Comparison of ENCODE assay signal across 20 cellular contexts in genomic region chr10:43249151-43249961, GRCh38. TPM values are rescaled to one million over a fixed set of nuclear protein-coding genes. Genes with fewer than 3 reads are reported as not detected.
DNase-seq lines count a peak whose midpoint lies in the region; ATAC-seq, FAIRE-seq and TF ChIP-seq lines count a peak whose summit lies in the region.
"Had no signal": no experiment of that assay in that cellular context is flagged by ENCODE, and none has a peak within 500 bp of the region (broad histone marks: within the 10 kb centered on the region; RNA-seq: fewer than 3 reads in every experiment).

No MANE protein-coding gene starts in this region.

- H3K23ac ChIP-seq in neuronal stem cell (ENCODE audit: low read depth, low read length, poor library complexity) = no peak overlapping the region

- TF ChIP-seq CTCF in right lobe of liver (IDR thresholded peaks at IDR 0.05) (no peak), HepG2 (CRISPR knock-in tag; IDR thresholded peaks at IDR 0.05) (no peak), foreskin fibroblast (IDR thresholded peaks at IDR 0.05; ENCODE audit: low read depth, low read length) (no peak)

- in situ Hi-C loops in HepG2 (cut with HindIII; ENCODE audit: extremely low pct_ligation_motif_present, low pct_unique_long_range_greater_than_20kb) = no loop called here

- no TSS peak for BruUV-seq in HepG2 (replicated peaks; lab: Mats Ljungman, UMichigan)

- no peak overlapping the region for H3K9ac ChIP-seq in HepG2 (ENCODE audit: insufficient read depth, low read depth, low read length)
- H3K9ac ChIP-seq in neuronal stem cell (ENCODE audit: low read depth, low read length, poor library complexity) = no peak overlapping the region
- H3K9ac ChIP-seq: GM23248 had no signal

- no peak for TF ChIP-seq EP300 in HepG2 (IDR thresholded peaks at IDR 0.05; ENCODE audit: low read depth in 2 of 2, low read length in 2 of 2)
- TF ChIP-seq EP300 in HepG2 (CRISPR knock-in tag; IDR thresholded peaks at IDR 0.05; ENCODE audit: borderline replicate concordance) = no peak

- no peaks in the 10 kb centered on the region for H3K36me3 Mint-ChIP-seq in effector memory CD8-positive, alpha-beta T cell (ENCODE audit: insufficient read depth)
- H3K36me3 Mint-ChIP-seq: activated naive CD4-positive, alpha-beta T cell treated with anti-CD3 and anti-CD28 coated beads, Interleukin-2, amount 50 U/mL, for 24 hours; memory B cell; T-cell had no signal

- peak overlapping the region; percentile 76 for H3K4ac ChIP-seq in neuronal stem cell (ENCODE audit: low read length)

- H2BK12ac ChIP-seq in neuronal stem cell (ENCODE audit: low read length) = no peak overlapping the region

- H3K27me3 Mint-ChIP-seq in effector memory CD8-positive, alpha-beta T cell = no peaks in the 10 kb centered on the region
- H3K27me3 Mint-ChIP-seq: activated naive CD4-positive, alpha-beta T cell treated with anti-CD3 and anti-CD28 coated beads, Interleukin-2, amount 50 U/mL, for 24 hours; memory B cell; T-cell had no signal

- H3K14ac ChIP-seq in neuronal stem cell (ENCODE audit: low read length) = peak overlapping the region; percentile 82

- no peak overlapping the region for H2AFZ ChIP-seq in HepG2 (ENCODE audit: low read length)
- no peak overlapping the region for H2AFZ ChIP-seq in neuronal stem cell (ENCODE audit: low read length)
- H2AFZ ChIP-seq: GM23248 had no signal

- no peaks in the 10 kb centered on the region for H3K79me2 ChIP-seq in HepG2 (ENCODE audit: insufficient read depth, low read length)

- H3K4me1 ChIP-seq in right lobe of liver = no peaks in the 10 kb centered on the region
- peaks cover 2% of the 10 kb centered on the region; the same call in 1 of the 2 replicates for H3K4me1 ChIP-seq in HepG2 (ENCODE audit: insufficient read depth, low read length)
- H3K4me1 ChIP-seq in neuronal stem cell (ENCODE audit: control insufficient read depth in 2 of 2, insufficient read depth in 1 of 2, low read depth in 1 of 2, low read length in 2 of 2) = peaks cover 0 to 5% of the 10 kb centered on the region in 2 donors
- H3K4me1 ChIP-seq: breast epithelium had no signal

- peak overlapping the region; percentile 76 for H3K18ac ChIP-seq in neuronal stem cell (ENCODE audit: low read length)

- peak overlapping the region; percentile 90 for H2BK5ac ChIP-seq in neuronal stem cell (ENCODE audit: low read length)

- H3K9me3 ChIP-seq in right lobe of liver = no peaks in the 10 kb centered on the region
- H3K9me3 ChIP-seq in HepG2 (ENCODE audit: low read length) = no peaks in the 10 kb centered on the region
- H3K9me3 ChIP-seq in neuronal stem cell (replicated peaks in 1 of 2; ENCODE audit: control insufficient read depth in 2 of 2, insufficient read depth in 1 of 2, low read depth in 1 of 2, low read length in 2 of 2) = no peaks in the 10 kb centered on the region
- H3K9me3 ChIP-seq: neutrophil had no signal

- ATAC-seq in right lobe of liver = no peak
- no peak for ATAC-seq in HepG2
- no peak for ATAC-seq in effector memory CD8-positive, alpha-beta T cell (replicated peaks)
- ATAC-seq: T-cell had no signal

- peak overlapping the region; percentile 81 for H2AK5ac ChIP-seq in neuronal stem cell (ENCODE audit: low read depth, low read length)

- H3K36me3 ChIP-seq in right lobe of liver (no peaks in the 10 kb centered on the region), HepG2 (replicated peaks in 1 of 2; ENCODE audit: control insufficient read depth in 1 of 2, insufficient read depth in 2 of 2, low read length in 2 of 2) (no peaks in the 10 kb centered on the region), neuronal stem cell (replicated peaks in 1 of 2; ENCODE audit: control insufficient read depth in 2 of 2, insufficient read depth in 2 of 2, low read length in 2 of 2) (no peaks in the 10 kb centered on the region)
- H3K36me3 ChIP-seq: breast epithelium, neutrophil had no signal

- no peak for TF ChIP-seq RAD21 in HepG2 (CRISPR knock-in tag; IDR thresholded peaks at IDR 0.05)

- WGBS in right lobe of liver (ENCODE audit: insufficient coverage, low coverage, low lambda C conversion rate, missing lambda C conversion rate) = 30% methylated on average over 3 of the region's 9 CpGs
- 11% methylated on average over 4 of the region's 9 CpGs for WGBS in HepG2 (ENCODE audit: low lambda C conversion rate)
- no CpG with 5 or more reads among the region's 9 CpGs for WGBS in neuronal stem cell (ENCODE audit: extremely low coverage in 2 of 2, insufficient read length in 2 of 2, insufficient replicate concordance in 1 of 2), 2 donors

- H3K4me3 ChIP-seq in right lobe of liver (no peak overlapping the region), HepG2 (replicated peaks in 1 of 3; ENCODE audit: insufficient read depth in 1 of 3, low read depth in 2 of 3, low read length in 3 of 3) (no peak overlapping the region), neuronal stem cell (ENCODE audit: low read length in 2 of 2) (peak overlapping the region in 1 of 2 donors; percentile 2), foreskin fibroblast (ENCODE audit: low read depth in 1 of 2, low read length in 2 of 2) (no peak overlapping the region)
- H3K4me3 ChIP-seq: breast epithelium, GM23248 had no signal

- H3K4me2 ChIP-seq in HepG2 (ENCODE audit: low read depth, low read length) (no peak overlapping the region), neuronal stem cell (ENCODE audit: insufficient read depth, low read length, poor library complexity, severe bottlenecking) (no peak overlapping the region)

- H4K91ac ChIP-seq in neuronal stem cell (ENCODE audit: low read depth, low read length, poor library complexity) = no peak overlapping the region

- no peaks in the 10 kb centered on the region for H3K9me3 Mint-ChIP-seq in effector memory CD8-positive, alpha-beta T cell
- H3K9me3 Mint-ChIP-seq: activated naive CD4-positive, alpha-beta T cell treated with anti-CD3 and anti-CD28 coated beads, Interleukin-2, amount 50 U/mL, for 24 hours; memory B cell; T-cell had no signal

- no peak overlapping the region for H2BK15ac ChIP-seq in neuronal stem cell (ENCODE audit: low read length)

- peak overlapping the region; percentile 32 to 58 for H3K27ac Mint-ChIP-seq in effector memory CD8-positive, alpha-beta T cell
- H3K27ac Mint-ChIP-seq: activated naive CD4-positive, alpha-beta T cell treated with anti-CD3 and anti-CD28 coated beads, Interleukin-2, amount 50 U/mL, for 24 hours; memory B cell; T-cell had no signal

- FAIRE-seq in HepG2 (lab: Jason Lieb, UNC) (no peak), urothelium cell line (lab: Jason Lieb, UNC) (peak; percentile 71)

- no peak overlapping the region for H3K27ac ChIP-seq in right lobe of liver
- no peak overlapping the region for H3K27ac ChIP-seq in HepG2 (ENCODE audit: extremely low read length, insufficient read depth, low read length)
- no peak overlapping the region for H3K27ac ChIP-seq in neuronal stem cell (replicated peaks; ENCODE audit: low read length)
- H3K27ac ChIP-seq: breast epithelium, GM23248, neutrophil had no signal

- intact Hi-C loops in right lobe of liver (cut with DNase I) = no loop called here
- intact Hi-C loops in HepG2 (cut with micrococcal nuclease; ENCODE audit: unreplicated experiment) = no loop called here

- no peak overlapping the region for H2BK120ac ChIP-seq in neuronal stem cell (ENCODE audit: low read depth, low read length)

- CTCF ChIA-PET in HepG2 (lab: Yijun Ruan, JAX; ENCODE audit: low intra/inter-chr PET ratio, low total read pairs) = no interaction called here

- H3K27me3 ChIP-seq in right lobe of liver = no peaks in the 10 kb centered on the region
- H3K27me3 ChIP-seq in HepG2 (ENCODE audit: control insufficient read depth in 1 of 2, insufficient read depth in 2 of 2, low read length in 2 of 2) = peaks cover 3 to 18% of the 10 kb centered on the region in 2 experiments; a peak in 4 of 5 replicates
- H3K27me3 ChIP-seq in neuronal stem cell (ENCODE audit: control insufficient read depth in 3 of 3, insufficient read depth in 3 of 3, low read depth in 1 of 3, low read length in 3 of 3) = peaks cover 0 to 3% (median 2%) of the 10 kb centered on the region in 3 experiments
- H3K27me3 ChIP-seq: breast epithelium, neutrophil had no signal

- no peaks in the 10 kb centered on the region for H4K20me1 ChIP-seq in HepG2 (ENCODE audit: insufficient read depth, low read length)

- TF ChIP-seq POLR2A in right lobe of liver (IDR thresholded peaks at IDR 0.05) (no peak), HepG2 (IDR thresholded peaks at IDR 0.05; ENCODE audit: insufficient read depth in 1 of 2, low read depth in 2 of 2, low read length in 2 of 2) (no peak)

- POLR2A ChIA-PET in HepG2 (lab: Yijun Ruan, JAX) = no interaction called here

- H3K4me3 Mint-ChIP-seq in effector memory CD8-positive, alpha-beta T cell = no peak overlapping the region
- H3K4me3 Mint-ChIP-seq: activated naive CD4-positive, alpha-beta T cell treated with anti-CD3 and anti-CD28 coated beads, Interleukin-2, amount 50 U/mL, for 24 hours; memory B cell; T-cell had no signal

- H3K4me1 Mint-ChIP-seq in effector memory CD8-positive, alpha-beta T cell (ENCODE audit: low read depth in 2 of 2) = peaks cover 32 to 38% of the 10 kb centered on the region in 2 donors
- H3K4me1 Mint-ChIP-seq: activated naive CD4-positive, alpha-beta T cell treated with anti-CD3 and anti-CD28 coated beads, Interleukin-2, amount 50 U/mL, for 24 hours; memory B cell had no signal

- no peaks in the 10 kb centered on the region for H3K79me1 ChIP-seq in neuronal stem cell (ENCODE audit: low read depth, low read length)

- peak overlapping the region; percentile 82 for H4K8ac ChIP-seq in neuronal stem cell (ENCODE audit: low read depth, low read length)

- peak; percentile 15 to 38 (median 36) for DNase-seq in right lobe of liver
- DNase-seq in HepG2 (ENCODE audit: low spot score) = no peak
- no peak for DNase-seq in effector memory CD8-positive, alpha-beta T cell
- DNase-seq in neuronal stem cell (ENCODE audit: low spot score) = no peak
- no peak for DNase-seq in urothelium cell line (ENCODE audit: low spot score)
- DNase-seq in NCI-H748 treated with DMSO at 0.1 percent for 48 hours (lab: John Stamatoyannopoulos, UW) = no peak
- no peak for DNase-seq in NCI-H187 treated with DMSO at 0.1 percent for 48 hours (lab: John Stamatoyannopoulos, UW)
- no peak for DNase-seq in foreskin fibroblast
- DNase-seq: DMS53; effector CD8-positive, alpha-beta T cell; GM23248; KBM-7; NCI-H1105 treated with DMSO at 0.1 percent for 48 hours; NCI-H226; stimulated activated CD4-positive, alpha-beta T cell treated with anti-CD3 and anti-CD28 coated beads, Interleukin-12 subunit alpha, Interleukin-12 subunit beta, amount 100 ng/mL, for 4 hours had no signal

RNA-seq across cellular contexts. Expression of gene RASGEF1A, which starts 17.5 kb away (rescaled TPM):
- total RNA-seq in right lobe of liver (under 1 TPM; 0.05 to 0.30 (median 0.12) TPM), HepG2 (2016; rRNA removed; fragmentation: Illumina TruSeq; extraction: Trizol) (0.20 and 0.39 TPM in 2 replicates)
- total RNA-seq in HepG2 (2016; cell fraction: cytosol; rRNA removed; fragmentation: Illumina TruSeq; extraction: Trizol; ENCODE audit: low read depth) = 0.61 TPM in 1 of 2 replicates, not detected in the other
- 0.11 and 0.51 TPM in 2 replicates for total RNA-seq in HepG2 (2016; cell fraction: insoluble cytoplasmic fraction; rRNA removed; fragmentation: Illumina TruSeq; extraction: Trizol)
- total RNA-seq in HepG2 (2016; cell fraction: membrane; rRNA removed; fragmentation: Illumina TruSeq; extraction: Trizol) = 0.28 and 0.45 TPM in 2 replicates
- 0.31 TPM in 1 of 2 replicates, not detected in the other for total RNA-seq in HepG2 (2016; cell fraction: nucleus; rRNA removed; fragmentation: Illumina TruSeq; extraction: Trizol)
- polyA plus RNA-seq in HepG2 (2011; rRNA removed) = 0.14 and 0.41 TPM in 2 replicates
- polyA plus RNA-seq in HepG2 (2011; cell fraction: cytosol; rRNA removed) = 0.23 and 0.33 TPM in 2 replicates
- 0.34 and 0.90 TPM in 2 replicates for polyA plus RNA-seq in HepG2 (2011; cell fraction: nucleus; rRNA removed)
- 0.04 and 0.09 TPM in 2 replicates for polyA plus RNA-seq in HepG2 (2012)
- polyA plus RNA-seq in HepG2 (2016; cell fraction: cytosol; fragmentation: Illumina TruSeq; extraction: Trizol; ENCODE audit: low read depth) = 0.08 and 0.25 TPM in 2 replicates
- polyA plus RNA-seq in HepG2 (2016; cell fraction: insoluble cytoplasmic fraction; fragmentation: Illumina TruSeq; extraction: Trizol; ENCODE audit: low read depth) = 0.42 and 0.59 TPM in 2 replicates
- polyA plus RNA-seq in HepG2 (2016; cell fraction: membrane; fragmentation: Illumina TruSeq; extraction: Trizol; ENCODE audit: low read depth) = 0.24 and 0.30 TPM in 2 replicates
- polyA plus RNA-seq in HepG2 (2016; cell fraction: nucleus; fragmentation: Illumina TruSeq; extraction: Trizol; ENCODE audit: insufficient read depth, low read depth) = 0.36 and 0.65 TPM in 2 replicates
- polyA minus RNA-seq in HepG2 (2011; rRNA and poly(A)+ RNA removed; ENCODE audit: low replicate concordance) = 0.10 and 0.72 TPM in 2 replicates
- polyA minus RNA-seq in HepG2 (2011; cell fraction: cytosol; rRNA and poly(A)+ RNA removed) = not detected in 2 replicates
- 0.75 TPM in 1 of 2 replicates, not detected in the other for polyA minus RNA-seq in HepG2 (2011; cell fraction: nucleus; rRNA and poly(A)+ RNA removed)
- 3.5 TPM for polyA plus RNA-seq in neuronal stem cell (2013, experiment 1 of 2)
- 3.6 TPM for polyA plus RNA-seq in neuronal stem cell (2013, experiment 2 of 2)
- polyA plus RNA-seq: GM23248 had no signal

Comparison
In these comparisons a context has a peak if more than half of its experiments do, and no peak if none do; other contexts are left out.
1. DNase-seq: peak in right lobe of liver (3 of 3); none in HepG2 (single experiment), effector memory CD8-positive, alpha-beta T cell (0 of 3), neuronal stem cell (single experiment), urothelium cell line (single experiment), NCI-H748 treated with DMSO at 0.1 percent for 48 hours (single experiment), NCI-H187 treated with DMSO at 0.1 percent for 48 hours (single experiment) and foreskin fibroblast (0 of 2).